In genomic region chr16:60203525-60204124, GRCh38 we compare ENCODE assay signal across 10 cellular contexts.
A peak's percentile ranks its signal among the peaks of the same experiment; 100 is the strongest.
DNase-seq lines count a peak whose midpoint lies in the region; ATAC-seq, FAIRE-seq and TF ChIP-seq lines count a peak whose summit lies in the region.
"Had no signal": no experiment of that assay in that cellular context is flagged by ENCODE, and none has a peak within 500 bp of the region (broad histone marks: within the 10 kb centered on the region; RNA-seq: fewer than 3 reads in every experiment).

No MANE protein-coding gene starts in this region.

- H3K9me3 ChIP-seq in DOHH2 (ENCODE audit: control insufficient read depth, insufficient read depth, low read length) (no peaks in the 10 kb centered on the region), H1 (ENCODE audit: insufficient read depth in 2 of 2, low read depth in 1 of 2, low read length in 1 of 2) (no peaks in the 10 kb centered on the region), neural cell (ENCODE audit: low read length) (no peaks in the 10 kb centered on the region)

- H4K91ac ChIP-seq in H1 (replicated peaks; ENCODE audit: insufficient read length, low read length): no peak overlapping the region

- H4K5ac ChIP-seq in H1 (ENCODE audit: insufficient read length, low read depth, low read length): no peak overlapping the region

- no peak for FAIRE-seq in H1 (lab: Jason Lieb, UNC)

- TF ChIP-seq RAD21 in H1 (IDR thresholded peaks at IDR 0.05 in 1 of 2, conservative IDR thresholded peaks at IDR 0.05 in 1 of 2; ENCODE audit: low read depth in 2 of 2, low read length in 2 of 2) (peak; percentile 55 to 60), neural cell (conservative IDR thresholded peaks at IDR 0.05) (peak; percentile 62)

- CTCF ChIA-PET in H1 (lab: Charles Lee; ENCODE audit: partially characterized antibody): interaction anchor here (0.6 to 2.9 kb wide), 12 partner anchors 10 to 172 kb away, joined by 3 to 10 read pairs (median 4); no protein-coding TSS in a partner anchor

- 54% methylated on average over 3 of the region's 3 CpGs; no CpG with 5 or more reads in 1 of the 2 experiments for WGBS in H1 (ENCODE audit: extremely low coverage in 1 of 2, insufficient coverage in 1 of 2, insufficient read length in 1 of 2, insufficient replicate concordance in 2 of 2, low coverage in 1 of 2, low lambda C conversion rate in 2 of 2, missing lambda C conversion rate in 1 of 2), 2 experiments

- TF ChIP-seq CTCF in DOHH2 (IDR thresholded peaks at IDR 0.05; ENCODE audit: low read depth, low read length, poor library complexity, severe bottlenecking): peak; percentile 49
- peak; percentile 54 for TF ChIP-seq CTCF in LNCaP clone FGC (IDR thresholded peaks at IDR 0.05; ENCODE audit: control insufficient read depth, extremely low read depth, insufficient read depth)
- peak in 2 of 3 experiments; percentile 11 to 37; a peak in 2 of 4 replicates for TF ChIP-seq CTCF in H1 (IDR thresholded peaks at IDR 0.05; ENCODE audit: control extremely low read depth in 1 of 3, insufficient read depth in 1 of 3, low read depth in 1 of 3, low read length in 3 of 3)
- peak; percentile 63 for TF ChIP-seq CTCF in neural cell (IDR thresholded peaks at IDR 0.05; ENCODE audit: poor library complexity, severe bottlenecking)

- H3K56ac ChIP-seq in H1 (replicated peaks; ENCODE audit: insufficient read length, low read depth, low read length): no peak overlapping the region

- no peak overlapping the region for H4K8ac ChIP-seq in H1 (ENCODE audit: extremely low read depth, insufficient read depth, low read length)

- H4K20me1 ChIP-seq in DOHH2 (ENCODE audit: control insufficient read depth, insufficient read depth, low read depth, low read length): no peaks in the 10 kb centered on the region
- H4K20me1 ChIP-seq in H1 (replicated peaks in 1 of 2; ENCODE audit: control insufficient read depth in 1 of 2, insufficient read depth in 2 of 2, low read length in 2 of 2): no peaks in the 10 kb centered on the region
- H4K20me1 ChIP-seq in neural cell (ENCODE audit: insufficient read depth): no peaks in the 10 kb centered on the region

- no peak overlapping the region for H3K27ac ChIP-seq in DOHH2 (ENCODE audit: low read depth, low read length)
- no peak overlapping the region for H3K27ac ChIP-seq in H1 (ENCODE audit: low read depth, low read length)
- H3K27ac ChIP-seq in neural cell (ENCODE audit: low read length): no peak overlapping the region

- H2BK5ac ChIP-seq in H1 (ENCODE audit: low read depth, low read length): no peak overlapping the region

- H3K4ac ChIP-seq in H1 (replicated peaks; ENCODE audit: insufficient read length, low read depth, low read length): no peak overlapping the region

- no peak overlapping the region for H2BK120ac ChIP-seq in H1 (replicated peaks; ENCODE audit: low read depth, low read length)

- H3K9me2 ChIP-seq in DOHH2 (replicated peaks; ENCODE audit: control insufficient read depth, low read length): no peaks in the 10 kb centered on the region
- no peaks in the 10 kb centered on the region for H3K9me2 ChIP-seq in neural cell (ENCODE audit: insufficient read depth, low read length)

- no peak overlapping the region for H2BK12ac ChIP-seq in H1 (ENCODE audit: low read depth, low read length)

- H3K79me2 ChIP-seq in DOHH2 (ENCODE audit: control insufficient read depth, low read length) (no peaks in the 10 kb centered on the region), H1 (ENCODE audit: control insufficient read depth in 1 of 2, insufficient read depth in 2 of 2, low read length in 2 of 2) (no peaks in the 10 kb centered on the region), neural cell (replicated peaks; ENCODE audit: insufficient read depth, low read length) (no peaks in the 10 kb centered on the region)

- no peak overlapping the region for H2BK15ac ChIP-seq in H1 (ENCODE audit: low read length)

- no peak for ATAC-seq in GM18511 (IDR thresholded peaks at IDR 0.05; ENCODE audit: unreplicated experiment)
- ATAC-seq: natural killer cell had no signal

- no peak overlapping the region for H2AFZ ChIP-seq in H1 (ENCODE audit: low read length)
- no peak overlapping the region for H2AFZ ChIP-seq in neural cell (ENCODE audit: low read depth, low read length)

- no peak overlapping the region for H3K23ac ChIP-seq in H1 (ENCODE audit: insufficient read length)

- TF ChIP-seq EP300 in H1 (IDR thresholded peaks at IDR 0.05; ENCODE audit: borderline replicate concordance in 1 of 2, low read depth in 2 of 2, low read length in 2 of 2) (no peak), neural cell (conservative IDR thresholded peaks at IDR 0.05; ENCODE audit: poor library complexity, severe bottlenecking) (no peak)

- H3F3A ChIP-seq in DOHH2 (ENCODE audit: control insufficient read depth, insufficient read depth) (no peaks in the 10 kb centered on the region), neural cell (ENCODE audit: insufficient read depth, low read length, poor library complexity, severe bottlenecking) (no peaks in the 10 kb centered on the region)

- no peak for TF ChIP-seq POLR2A in H1 (IDR thresholded peaks at IDR 0.05; ENCODE audit: control extremely low read depth in 1 of 2, low read depth in 2 of 2, low read length in 2 of 2)

- no peaks in the 10 kb centered on the region for H3K79me1 ChIP-seq in H1 (ENCODE audit: low read depth, low read length)

- no peak overlapping the region for H2BK20ac ChIP-seq in H1 (ENCODE audit: low read length)

- no peak overlapping the region for H3K18ac ChIP-seq in H1 (ENCODE audit: extremely low read depth, low read length)

- DNase-seq in LNCaP clone FGC (ENCODE audit: low read depth) (no peak), H1 (ENCODE audit: low read depth in 1 of 2, low spot score in 2 of 2) (no peak), ecto neural progenitor cell (ENCODE audit: low spot score) (no peak), germinal center (ENCODE audit: low spot score) (no peak)
- DNase-seq in activated CD4-positive, alpha-beta T cell treated with anti-CD3 and anti-CD28 coated beads for 1 hour: no peak
- DNase-seq: activated CD4-positive, alpha-beta T cell treated with anti-CD3 and anti-CD28 coated beads, Interleukin-2, amount 50 U/mL, for 48 hours; natural killer cell had no signal

- no peaks in the 10 kb centered on the region for H3K23me2 ChIP-seq in H1 (ENCODE audit: low read depth, low read length)

- H3K4me3 ChIP-seq in DOHH2 (ENCODE audit: low read length) (no peak overlapping the region), LNCaP clone FGC (ENCODE audit: low read depth, low read length) (no peak overlapping the region), H1 (ENCODE audit: extremely low read depth in 1 of 4, insufficient read depth in 2 of 4, low read depth in 3 of 4, low read length in 4 of 4) (no peak overlapping the region), neural cell (ENCODE audit: low read length) (no peak overlapping the region)

- POLR2A ChIA-PET in H1 (lab: Charles Lee; ENCODE audit: partially characterized antibody): no interaction called here

- H3K36me3 ChIP-seq in DOHH2 (ENCODE audit: control insufficient read depth, low read length): no peaks in the 10 kb centered on the region
- no peaks in the 10 kb centered on the region for H3K36me3 ChIP-seq in H1 (ENCODE audit: control insufficient read depth in 2 of 4, insufficient read depth in 4 of 4, low read length in 3 of 4)
- no peaks in the 10 kb centered on the region for H3K36me3 ChIP-seq in neural cell (ENCODE audit: insufficient read depth, low read length)

- H3K4me2 ChIP-seq in DOHH2 (ENCODE audit: low read length): no peak overlapping the region
- H3K4me2 ChIP-seq in H1 (ENCODE audit: insufficient read depth in 1 of 2, low read depth in 2 of 2, low read length in 2 of 2): no peak overlapping the region
- H3K4me2 ChIP-seq in neural cell (ENCODE audit: low read length): no peak overlapping the region

- H2AK5ac ChIP-seq in H1 (ENCODE audit: low read depth, low read length): no peak overlapping the region

- no peaks in the 10 kb centered on the region for H3K27me3 ChIP-seq in DOHH2 (ENCODE audit: control insufficient read depth, low read length)
- no peaks in the 10 kb centered on the region for H3K27me3 ChIP-seq in H1 (replicated peaks in 1 of 4; ENCODE audit: control insufficient read depth in 3 of 4, extremely low read depth in 1 of 4, insufficient read depth in 3 of 4, low read length in 3 of 4)
- H3K27me3 ChIP-seq in neural cell (ENCODE audit: insufficient read depth, low read depth, low read length): no peaks in the 10 kb centered on the region

- no peaks in the 10 kb centered on the region for H3K4me1 ChIP-seq in DOHH2 (ENCODE audit: control insufficient read depth, low read length)
- H3K4me1 ChIP-seq in H1 (replicated peaks in 1 of 4; ENCODE audit: control insufficient read depth in 3 of 4, insufficient read depth in 4 of 4, low read length in 3 of 4): peaks cover 0 to 5% (median 2%) of the 10 kb centered on the region in 4 experiments; a peak in 2 of 7 replicates

- peak overlapping the region in 1 of 4 experiments; percentile 34; a peak in 1 of 7 replicates for H3K9ac ChIP-seq in H1 (replicated peaks in 1 of 4; ENCODE audit: extremely low read depth in 1 of 4, low read depth in 3 of 4, low read length in 3 of 4)
- H3K9ac ChIP-seq in neural cell (ENCODE audit: low read length): no peak overlapping the region

- H3K14ac ChIP-seq in H1 (ENCODE audit: insufficient read length): no peak overlapping the region

TF ChIP-seq in H1, 55 proteins besides CTCF, POLR2A, EP300 and RAD21 (continues in another document):
- no peak for TF ChIP-seq KDM1A (IDR thresholded peaks at IDR 0.05; ENCODE audit: borderline replicate concordance, low read length)
- no peak for TF ChIP-seq EZH2 (IDR thresholded peaks at IDR 0.05; ENCODE audit: low read depth, low read length, severe bottlenecking)
- no peak for TF ChIP-seq CTBP2 (IDR thresholded peaks at IDR 0.05; ENCODE audit: borderline replicate concordance, insufficient read depth, insufficient read length, low read length)
- no peak for TF ChIP-seq FOSL1 (IDR thresholded peaks at IDR 0.05; ENCODE audit: insufficient read depth, low read depth, low read length)
- TF ChIP-seq POLR2AphosphoS5 (IDR thresholded peaks at IDR 0.05; ENCODE audit: low read depth, low read length): no peak
- no peak for TF ChIP-seq EGR1 (IDR thresholded peaks at IDR 0.05; ENCODE audit: borderline replicate concordance, low read depth, low read length)

TF ChIP-seq in neural cell, 6 proteins besides CTCF, POLR2A, EP300 and RAD21:
- TF ChIP-seq SMC3 (conservative IDR thresholded peaks at IDR 0.05; ENCODE audit: poor library complexity) (peak; percentile 65), MXI1 (conservative IDR thresholded peaks at IDR 0.05; ENCODE audit: poor library complexity, severe bottlenecking) (no peak)
